In the genomic region with DNA sequence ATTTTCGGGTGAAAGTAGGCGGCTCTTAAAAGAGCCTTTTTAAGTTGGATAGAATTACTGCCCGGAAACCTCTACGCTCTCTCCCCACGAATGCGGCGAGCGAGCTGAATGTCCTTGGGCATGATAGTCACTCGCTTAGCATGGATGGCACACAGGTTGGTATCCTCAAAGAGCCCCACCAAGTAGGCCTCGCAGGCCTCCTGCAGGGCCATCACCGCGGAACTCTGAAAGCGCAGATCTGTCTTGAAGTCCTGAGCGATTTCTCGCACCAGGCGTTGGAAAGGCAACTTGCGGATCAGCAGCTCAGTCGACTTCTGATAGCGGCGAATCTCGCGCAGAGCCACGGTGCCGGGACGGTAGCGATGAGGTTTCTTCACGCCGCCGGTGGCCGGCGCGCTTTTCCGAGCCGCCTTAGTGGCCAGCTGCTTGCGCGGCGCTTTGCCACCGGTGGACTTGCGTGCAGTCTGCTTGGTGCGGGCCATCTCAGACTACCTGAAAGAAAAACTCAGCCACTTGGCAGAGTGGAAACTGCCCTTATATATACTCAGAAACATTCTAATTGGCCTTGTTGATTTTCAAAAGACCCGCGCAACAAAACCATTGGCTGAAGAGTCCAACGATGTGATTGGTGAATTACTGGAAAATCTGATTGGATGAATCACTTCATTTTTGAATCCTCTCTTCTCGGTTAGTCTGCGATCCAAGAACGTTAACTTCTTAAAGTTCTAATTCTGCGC, we compare ENCODE assay signal across 7 cellular contexts.
DNase-seq lines count a peak whose midpoint lies in the region; ATAC-seq and TF ChIP-seq lines count a peak whose summit lies in the region.

No MANE protein-coding gene starts in this region.

- no peak for TF ChIP-seq CTCF in epithelial cell of proximal tubule (conservative IDR thresholded peaks at IDR 0.05; ENCODE audit: low read depth, low read length)

- peak; percentile 24 for ATAC-seq in GM18520 (IDR thresholded peaks at IDR 0.05; ENCODE audit: unreplicated experiment)
- ATAC-seq in HG03095 (IDR thresholded peaks at IDR 0.05; ENCODE audit: unreplicated experiment) = peak; percentile 36

- no peaks in the 10 kb centered on the region for H3K9me3 ChIP-seq in mucosa of stomach (ENCODE audit: control insufficient read depth, low read length)

- no peaks in the 10 kb centered on the region for H3K36me3 ChIP-seq in mucosa of stomach (ENCODE audit: control insufficient read depth, insufficient read depth, low read length)

- peak overlapping the region; percentile 54 for H3K4me3 ChIP-seq in epithelial cell of proximal tubule (ENCODE audit: low read depth, low read length)
- H3K4me3 ChIP-seq in mucosa of stomach (ENCODE audit: low read length) = peak overlapping the region; percentile 1

- DNase-seq in NOMO-1 treated with dmso at 0.1 percent for 144 hours (lab: John Stamatoyannopoulos, UW; ENCODE audit: unreplicated experiment) (peak; percentile 65), activated T-cell treated with anti-CD3 and anti-CD28 coated beads for 4 hours (peak; percentile 79), epithelial cell of proximal tubule (ENCODE audit: low read depth) (no peak)
- peak; percentile 60 to 88 (median 78) for DNase-seq in stimulated activated naive CD4-positive, alpha-beta T cell (lab: John Stamatoyannopoulos, UW)

- H3K4me1 ChIP-seq in mucosa of stomach (ENCODE audit: control insufficient read depth, insufficient read depth, low read length) = peaks cover 13% of the 10 kb centered on the region

- peak overlapping the region; percentile 59 for H3K9ac ChIP-seq in mucosa of stomach (ENCODE audit: low read length)

- peaks cover 13% of the 10 kb centered on the region for H3K27me3 ChIP-seq in mucosa of stomach (ENCODE audit: control insufficient read depth, insufficient read depth, low read length)
